In the genomic region with DNA sequence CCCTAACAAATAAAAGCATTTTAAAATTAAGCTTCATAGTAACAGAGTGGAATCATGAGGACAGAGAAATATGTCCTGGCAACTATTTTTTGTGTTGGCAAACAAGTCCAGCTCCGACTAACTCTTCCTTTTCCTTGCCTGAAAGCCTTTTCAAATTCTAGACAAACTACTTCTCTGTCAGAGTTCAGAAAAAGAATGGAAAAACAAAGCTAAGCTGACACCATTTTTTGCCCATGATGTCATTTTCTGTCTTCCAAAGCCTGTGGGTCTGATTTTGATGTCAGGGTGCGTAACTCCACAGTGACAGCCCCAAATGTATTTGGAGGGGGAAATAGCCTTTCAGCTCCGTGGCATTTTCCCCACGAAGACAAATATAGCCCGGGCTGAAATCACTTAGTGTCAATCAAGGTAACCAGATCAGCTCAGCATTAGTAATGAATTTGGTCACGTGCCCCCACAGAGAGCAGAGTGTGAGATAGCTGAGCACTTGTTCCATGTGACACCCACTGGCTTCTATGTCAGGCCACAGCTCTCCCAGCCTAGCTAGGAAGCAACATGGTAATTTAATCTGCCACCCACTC, we compare ENCODE assay signal across 1 cellular context.
A peak's percentile ranks its signal among the peaks of the same experiment; 100 is the strongest.
TF ChIP-seq lines count a peak whose summit lies in the region.

No MANE protein-coding gene starts in this region.

TF ChIP-seq in HEK293, 187 proteins besides CTCF, POLR2A, EP300 and RAD21 (continued from another document and continues in another):
- TF ChIP-seq, protein P1, sequence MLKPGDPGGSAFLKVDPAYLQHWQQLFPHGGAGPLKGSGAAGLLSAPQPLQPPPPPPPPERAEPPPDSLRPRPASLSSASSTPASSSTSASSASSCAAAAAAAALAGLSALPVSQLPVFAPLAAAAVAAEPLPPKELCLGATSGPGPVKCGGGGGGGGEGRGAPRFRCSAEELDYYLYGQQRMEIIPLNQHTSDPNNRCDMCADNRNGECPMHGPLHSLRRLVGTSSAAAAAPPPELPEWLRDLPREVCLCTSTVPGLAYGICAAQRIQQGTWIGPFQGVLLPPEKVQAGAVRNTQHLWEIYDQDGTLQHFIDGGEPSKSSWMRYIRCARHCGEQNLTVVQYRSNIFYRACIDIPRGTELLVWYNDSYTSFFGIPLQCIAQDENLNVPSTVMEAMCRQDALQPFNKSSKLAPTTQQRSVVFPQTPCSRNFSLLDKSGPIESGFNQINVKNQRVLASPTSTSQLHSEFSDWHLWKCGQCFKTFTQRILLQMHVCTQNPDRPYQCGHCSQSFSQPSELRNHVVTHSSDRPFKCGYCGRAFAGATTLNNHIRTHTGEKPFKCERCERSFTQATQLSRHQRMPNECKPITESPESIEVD (tag by site-specific recombination; IDR thresholded peaks at IDR 0.05), result peak; percentile 65
- TF ChIP-seq, protein P2, sequence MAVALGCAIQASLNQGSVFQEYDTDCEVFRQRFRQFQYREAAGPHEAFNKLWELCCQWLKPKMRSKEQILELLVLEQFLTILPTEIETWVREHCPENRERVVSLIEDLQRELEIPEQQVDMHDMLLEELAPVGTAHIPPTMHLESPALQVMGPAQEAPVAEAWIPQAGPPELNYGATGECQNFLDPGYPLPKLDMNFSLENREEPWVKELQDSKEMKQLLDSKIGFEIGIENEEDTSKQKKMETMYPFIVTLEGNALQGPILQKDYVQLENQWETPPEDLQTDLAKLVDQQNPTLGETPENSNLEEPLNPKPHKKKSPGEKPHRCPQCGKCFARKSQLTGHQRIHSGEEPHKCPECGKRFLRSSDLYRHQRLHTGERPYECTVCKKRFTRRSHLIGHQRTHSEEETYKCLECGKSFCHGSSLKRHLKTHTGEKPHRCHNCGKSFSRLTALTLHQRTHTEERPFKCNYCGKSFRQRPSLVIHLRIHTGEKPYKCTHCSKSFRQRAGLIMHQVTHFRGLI (tag by site-specific recombination; IDR thresholded peaks at IDR 0.05), result no peak; the same call in 1 of the 2 replicates
- TF ChIP-seq ZBTB17 (tag by site-specific recombination; IDR thresholded peaks at IDR 0.05) (peak; percentile 98), ZNF791 (tag by site-specific recombination; IDR thresholded peaks at IDR 0.05) (no peak), OSR2 (tag by site-specific recombination; IDR thresholded peaks at IDR 0.05) (peak; percentile 86), ZNF521 (tag by site-specific recombination; IDR thresholded peaks at IDR 0.05) (no peak), ZNF37A (tag by site-specific recombination; IDR thresholded peaks at IDR 0.05) (no peak), ZNF785 (tag by site-specific recombination; IDR thresholded peaks at IDR 0.05) (no peak), ZNF510 (tag by site-specific recombination; IDR thresholded peaks at IDR 0.05; ENCODE audit: insufficient replicate concordance) (no peak), HOXC10 (CRISPR knock-in tag; IDR thresholded peaks at IDR 0.05) (no peak), ZNF292 (tag by site-specific recombination; IDR thresholded peaks at IDR 0.05; ENCODE audit: borderline replicate concordance, low read depth) (no peak), GFI1B (tag by site-specific recombination; IDR thresholded peaks at IDR 0.05) (no peak), ZBTB20 (tag by site-specific recombination; IDR thresholded peaks at IDR 0.05) (no peak), ZSCAN23 (tag by site-specific recombination; IDR thresholded peaks at IDR 0.05) (no peak), ZNF654 (tag by site-specific recombination; IDR thresholded peaks at IDR 0.05; ENCODE audit: low read depth) (no peak), ZNF221 (tag by site-specific recombination; IDR thresholded peaks at IDR 0.05; ENCODE audit: borderline replicate concordance) (no peak), ZNF600 (tag by site-specific recombination; IDR thresholded peaks at IDR 0.05) (peak; percentile 59), ZNF155 (tag by site-specific recombination; IDR thresholded peaks at IDR 0.05) (no peak), ZXDB (tag by site-specific recombination; IDR thresholded peaks at IDR 0.05) (peak; percentile 17; the same call in 1 of the 2 replicates), GLI4 (tag by site-specific recombination; IDR thresholded peaks at IDR 0.05) (no peak), ZNF10 (tag by site-specific recombination; IDR thresholded peaks at IDR 0.05) (no peak), ZNF138 (tag by site-specific recombination; IDR thresholded peaks at IDR 0.05; ENCODE audit: borderline replicate concordance) (no peak), ZNF549 (tag by site-specific recombination; IDR thresholded peaks at IDR 0.05) (no peak), MZF1 (tag by site-specific recombination; IDR thresholded peaks at IDR 0.05; ENCODE audit: borderline replicate concordance) (no peak), OVOL3 (tag by site-specific recombination; IDR thresholded peaks at IDR 0.05) (no peak), ZNF529 (tag by site-specific recombination; IDR thresholded peaks at IDR 0.05; ENCODE audit: insufficient replicate concordance) (no peak), ZNF658 (tag by site-specific recombination; IDR thresholded peaks at IDR 0.05) (no peak), ZNF302 (tag by site-specific recombination; IDR thresholded peaks at IDR 0.05; ENCODE audit: low read depth) (no peak), ZNF132 (tag by site-specific recombination; IDR thresholded peaks at IDR 0.05; ENCODE audit: borderline replicate concordance) (no peak), MYNN (tag by site-specific recombination; IDR thresholded peaks at IDR 0.05; ENCODE audit: borderline replicate concordance) (no peak), ZNF623 (tag by site-specific recombination; IDR thresholded peaks at IDR 0.05) (no peak), ZNF114 (tag by site-specific recombination; IDR thresholded peaks at IDR 0.05) (no peak), ZNF830 (tag by site-specific recombination; IDR thresholded peaks at IDR 0.05; ENCODE audit: low read depth) (no peak), ZFHX2 (tag by site-specific recombination; conservative IDR thresholded peaks at IDR 0.05) (peak; percentile 78), ZNF341 (tag by site-specific recombination; IDR thresholded peaks at IDR 0.05; ENCODE audit: low read depth) (no peak), ZBTB21 (tag by site-specific recombination; IDR thresholded peaks at IDR 0.05) (peak; percentile 81), ZNF248 (tag by site-specific recombination; IDR thresholded peaks at IDR 0.05) (no peak), ZNF146 (tag by site-specific recombination; IDR thresholded peaks at IDR 0.05) (no peak)
- TF ChIP-seq, protein P3, sequence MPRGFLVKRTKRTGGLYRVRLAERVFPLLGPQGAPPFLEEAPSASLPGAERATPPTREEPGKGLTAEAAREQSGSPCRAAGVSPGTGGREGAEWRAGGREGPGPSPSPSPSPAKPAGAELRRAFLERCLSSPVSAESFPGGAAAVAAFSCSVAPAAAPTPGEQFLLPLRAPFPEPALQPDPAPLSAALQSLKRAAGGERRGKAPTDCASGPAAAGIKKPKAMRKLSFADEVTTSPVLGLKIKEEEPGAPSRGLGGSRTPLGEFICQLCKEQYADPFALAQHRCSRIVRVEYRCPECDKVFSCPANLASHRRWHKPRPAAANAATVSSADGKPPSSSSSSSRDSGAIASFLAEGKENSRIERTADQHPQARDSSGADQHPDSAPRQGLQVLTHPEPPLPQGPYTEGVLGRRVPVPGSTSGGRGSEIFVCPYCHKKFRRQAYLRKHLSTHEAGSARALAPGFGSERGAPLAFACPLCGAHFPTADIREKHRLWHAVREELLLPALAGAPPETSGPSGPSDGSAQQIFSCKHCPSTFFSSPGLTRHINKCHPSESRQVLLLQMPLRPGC (tag by site-specific recombination; IDR thresholded peaks at IDR 0.05), result peak; percentile 52; the same call in 1 of the 2 replicates
- TF ChIP-seq, protein P4, sequence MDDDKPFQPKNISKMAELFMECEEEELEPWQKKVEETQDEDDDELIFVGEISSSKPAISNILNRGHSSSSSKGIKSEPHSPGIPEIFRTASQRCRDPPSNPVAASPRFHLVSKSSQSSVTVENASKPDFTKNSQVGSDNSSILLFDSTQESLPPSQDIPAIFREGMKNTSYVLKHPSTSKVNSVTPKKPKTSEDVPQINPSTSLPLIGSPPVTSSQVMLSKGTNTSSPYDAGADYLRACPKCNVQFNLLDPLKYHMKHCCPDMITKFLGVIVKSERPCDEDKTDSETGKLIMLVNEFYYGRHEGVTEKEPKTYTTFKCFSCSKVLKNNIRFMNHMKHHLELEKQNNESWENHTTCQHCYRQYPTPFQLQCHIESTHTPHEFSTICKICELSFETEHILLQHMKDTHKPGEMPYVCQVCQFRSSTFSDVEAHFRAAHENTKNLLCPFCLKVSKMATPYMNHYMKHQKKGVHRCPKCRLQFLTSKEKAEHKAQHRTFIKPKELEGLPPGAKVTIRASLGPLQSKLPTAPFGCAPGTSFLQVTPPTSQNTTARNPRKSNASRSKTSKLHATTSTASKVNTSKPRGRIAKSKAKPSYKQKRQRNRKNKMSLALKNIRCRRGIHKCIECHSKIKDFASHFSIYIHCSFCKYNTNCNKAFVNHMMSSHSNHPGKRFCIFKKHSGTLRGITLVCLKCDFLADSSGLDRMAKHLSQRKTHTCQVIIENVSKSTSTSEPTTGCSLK (tag by site-specific recombination; IDR thresholded peaks at IDR 0.05), result no peak
- TF ChIP-seq, protein P5, sequence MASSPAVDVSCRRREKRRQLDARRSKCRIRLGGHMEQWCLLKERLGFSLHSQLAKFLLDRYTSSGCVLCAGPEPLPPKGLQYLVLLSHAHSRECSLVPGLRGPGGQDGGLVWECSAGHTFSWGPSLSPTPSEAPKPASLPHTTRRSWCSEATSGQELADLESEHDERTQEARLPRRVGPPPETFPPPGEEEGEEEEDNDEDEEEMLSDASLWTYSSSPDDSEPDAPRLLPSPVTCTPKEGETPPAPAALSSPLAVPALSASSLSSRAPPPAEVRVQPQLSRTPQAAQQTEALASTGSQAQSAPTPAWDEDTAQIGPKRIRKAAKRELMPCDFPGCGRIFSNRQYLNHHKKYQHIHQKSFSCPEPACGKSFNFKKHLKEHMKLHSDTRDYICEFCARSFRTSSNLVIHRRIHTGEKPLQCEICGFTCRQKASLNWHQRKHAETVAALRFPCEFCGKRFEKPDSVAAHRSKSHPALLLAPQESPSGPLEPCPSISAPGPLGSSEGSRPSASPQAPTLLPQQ (tag by site-specific recombination; IDR thresholded peaks at IDR 0.05), result no peak
- TF ChIP-seq, protein P6, sequence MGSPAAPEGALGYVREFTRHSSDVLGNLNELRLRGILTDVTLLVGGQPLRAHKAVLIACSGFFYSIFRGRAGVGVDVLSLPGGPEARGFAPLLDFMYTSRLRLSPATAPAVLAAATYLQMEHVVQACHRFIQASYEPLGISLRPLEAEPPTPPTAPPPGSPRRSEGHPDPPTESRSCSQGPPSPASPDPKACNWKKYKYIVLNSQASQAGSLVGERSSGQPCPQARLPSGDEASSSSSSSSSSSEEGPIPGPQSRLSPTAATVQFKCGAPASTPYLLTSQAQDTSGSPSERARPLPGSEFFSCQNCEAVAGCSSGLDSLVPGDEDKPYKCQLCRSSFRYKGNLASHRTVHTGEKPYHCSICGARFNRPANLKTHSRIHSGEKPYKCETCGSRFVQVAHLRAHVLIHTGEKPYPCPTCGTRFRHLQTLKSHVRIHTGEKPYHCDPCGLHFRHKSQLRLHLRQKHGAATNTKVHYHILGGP (tag by site-specific recombination; IDR thresholded peaks at IDR 0.05), result no peak
- TF ChIP-seq, protein P7, sequence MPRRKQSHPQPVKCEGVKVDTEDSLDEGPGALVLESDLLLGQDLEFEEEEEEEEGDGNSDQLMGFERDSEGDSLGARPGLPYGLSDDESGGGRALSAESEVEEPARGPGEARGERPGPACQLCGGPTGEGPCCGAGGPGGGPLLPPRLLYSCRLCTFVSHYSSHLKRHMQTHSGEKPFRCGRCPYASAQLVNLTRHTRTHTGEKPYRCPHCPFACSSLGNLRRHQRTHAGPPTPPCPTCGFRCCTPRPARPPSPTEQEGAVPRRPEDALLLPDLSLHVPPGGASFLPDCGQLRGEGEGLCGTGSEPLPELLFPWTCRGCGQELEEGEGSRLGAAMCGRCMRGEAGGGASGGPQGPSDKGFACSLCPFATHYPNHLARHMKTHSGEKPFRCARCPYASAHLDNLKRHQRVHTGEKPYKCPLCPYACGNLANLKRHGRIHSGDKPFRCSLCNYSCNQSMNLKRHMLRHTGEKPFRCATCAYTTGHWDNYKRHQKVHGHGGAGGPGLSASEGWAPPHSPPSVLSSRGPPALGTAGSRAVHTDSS (tag by site-specific recombination; IDR thresholded peaks at IDR 0.05), result no peak
- TF ChIP-seq, protein P8, sequence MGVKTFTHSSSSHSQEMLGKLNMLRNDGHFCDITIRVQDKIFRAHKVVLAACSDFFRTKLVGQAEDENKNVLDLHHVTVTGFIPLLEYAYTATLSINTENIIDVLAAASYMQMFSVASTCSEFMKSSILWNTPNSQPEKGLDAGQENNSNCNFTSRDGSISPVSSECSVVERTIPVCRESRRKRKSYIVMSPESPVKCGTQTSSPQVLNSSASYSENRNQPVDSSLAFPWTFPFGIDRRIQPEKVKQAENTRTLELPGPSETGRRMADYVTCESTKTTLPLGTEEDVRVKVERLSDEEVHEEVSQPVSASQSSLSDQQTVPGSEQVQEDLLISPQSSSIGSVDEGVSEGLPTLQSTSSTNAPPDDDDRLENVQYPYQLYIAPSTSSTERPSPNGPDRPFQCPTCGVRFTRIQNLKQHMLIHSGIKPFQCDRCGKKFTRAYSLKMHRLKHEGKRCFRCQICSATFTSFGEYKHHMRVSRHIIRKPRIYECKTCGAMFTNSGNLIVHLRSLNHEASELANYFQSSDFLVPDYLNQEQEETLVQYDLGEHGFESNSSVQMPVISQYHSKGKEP (tag by site-specific recombination; IDR thresholded peaks at IDR 0.05), result no peak
- TF ChIP-seq, protein P9, sequence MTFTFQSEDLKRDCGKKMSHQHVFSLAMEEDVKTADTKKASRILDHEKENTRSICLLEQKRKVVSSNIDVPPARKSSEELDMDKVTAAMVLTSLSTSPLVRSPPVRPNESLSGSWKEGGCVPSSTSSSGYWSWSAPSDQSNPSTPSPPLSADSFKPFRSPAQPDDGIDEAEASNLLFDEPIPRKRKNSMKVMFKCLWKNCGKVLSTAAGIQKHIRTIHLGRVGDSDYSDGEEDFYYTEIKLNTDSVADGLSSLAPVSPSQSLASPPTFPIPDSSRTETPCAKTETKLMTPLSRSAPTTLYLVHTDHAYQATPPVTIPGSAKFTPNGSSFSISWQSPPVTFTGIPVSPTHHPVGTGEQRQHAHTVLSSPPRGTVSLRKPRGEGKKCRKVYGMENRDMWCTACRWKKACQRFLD (tag by site-specific recombination; IDR thresholded peaks at IDR 0.05), result no peak
- TF ChIP-seq, protein P10, sequence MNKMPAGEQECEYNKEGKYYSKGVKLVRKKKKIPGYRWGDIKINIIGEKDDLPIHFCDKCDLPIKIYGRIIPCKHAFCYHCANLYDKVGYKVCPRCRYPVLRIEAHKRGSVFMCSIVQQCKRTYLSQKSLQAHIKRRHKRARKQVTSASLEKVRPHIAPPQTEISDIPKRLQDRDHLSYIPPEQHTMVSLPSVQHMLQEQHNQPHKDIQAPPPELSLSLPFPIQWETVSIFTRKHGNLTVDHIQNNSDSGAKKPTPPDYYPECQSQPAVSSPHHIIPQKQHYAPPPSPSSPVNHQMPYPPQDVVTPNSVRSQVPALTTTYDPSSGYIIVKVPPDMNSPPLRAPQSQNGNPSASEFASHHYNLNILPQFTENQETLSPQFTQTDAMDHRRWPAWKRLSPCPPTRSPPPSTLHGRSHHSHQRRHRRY (tag by site-specific recombination; IDR thresholded peaks at IDR 0.05), result no peak
